26 cellular contexts compared by ENCODE assay signal in genomic region chr13:20451397-20451796, GRCh38.
DNase-seq lines count a peak whose midpoint lies in the region; ATAC-seq, FAIRE-seq and TF ChIP-seq lines count a peak whose summit lies in the region.
"Had no signal": no experiment of that assay in that cellular context is flagged by ENCODE, and none has a peak within 500 bp of the region (broad histone marks: within the 10 kb centered on the region; RNA-seq: fewer than 3 reads in every experiment).

No MANE protein-coding gene starts in this region.

- no peaks in the 10 kb centered on the region for H3K79me2 ChIP-seq in Loucy (ENCODE audit: insufficient read depth, low read length)
- H3K79me2 ChIP-seq: parathyroid adenoma had no signal

- H3K4me3 ChIP-seq in Loucy (ENCODE audit: low read length, poor library complexity, severe bottlenecking), result no peak overlapping the region
- H3K4me3 ChIP-seq: adrenal gland, body of pancreas, heart right ventricle, K562, MG63, neural progenitor cell, smooth muscle cell, upper lobe of right lung had no signal

- H3K9me2 ChIP-seq in Loucy (replicated peaks; ENCODE audit: low read depth, low read length), result no peaks in the 10 kb centered on the region

- no peaks in the 10 kb centered on the region for H3K27me3 ChIP-seq in Loucy (ENCODE audit: insufficient read depth, low read length, poor library complexity, severe bottlenecking)
- H3K27me3 ChIP-seq: adrenal gland, body of pancreas, heart right ventricle, MG63, neural progenitor cell, upper lobe of right lung had no signal

- ATAC-seq in GM18502 (IDR thresholded peaks at IDR 0.05; ENCODE audit: poor library complexity, unreplicated experiment), result peak; percentile 63
- ATAC-seq in GM19324 (IDR thresholded peaks at IDR 0.05; ENCODE audit: low FRiP score, unreplicated experiment), result peak; percentile 77
- ATAC-seq: activated CD8-positive, alpha-beta T cell treated with anti-CD3 and anti-CD28 coated beads, Interleukin-2, amount 10 ng/mL, durations not matched to agents 7 days and 5 days; body of pancreas; heart right ventricle; K562; stimulated activated naive CD8-positive, alpha-beta T cell treated with anti-CD3 and anti-CD28 coated beads, Interleukin-15, Interleukin-2, amounts not matched to agents 100 U/mL and 50 U/mL, for 24 hours; upper lobe of right lung had no signal

- H3K4me2 ChIP-seq in Loucy (ENCODE audit: low read depth, low read length, poor library complexity, severe bottlenecking), result peak overlapping the region; percentile 7
- H3K4me2 ChIP-seq: neural progenitor cell, smooth muscle cell had no signal

- FAIRE-seq in frontal cortex (lab: Jason Lieb, UNC), result peak; percentile 56
- FAIRE-seq: K562 had no signal

- no peaks in the 10 kb centered on the region for H3K36me3 ChIP-seq in Loucy (ENCODE audit: insufficient read depth, low read length)
- H3K36me3 ChIP-seq: adrenal gland, heart right ventricle, MG63, neural progenitor cell, upper lobe of right lung had no signal

- DNase-seq in frontal cortex (ENCODE audit: low spot score in 2 of 2) (no peak), NCI-H446 treated with DMSO at 0.1 percent for 48 hours (lab: John Stamatoyannopoulos, UW) (no peak), DMS79 (lab: John Stamatoyannopoulos, UW) (no peak)
- DNase-seq in activated CD4-positive, alpha-beta T cell treated with anti-CD3 and anti-CD28 coated beads, Interleukin-2, amount 50 U/mL, for 4 hours, result no peak
- DNase-seq: activated CD4-positive, alpha-beta T cell treated with anti-CD3 and anti-CD28 coated beads for 1 hour; activated CD8-positive, alpha-beta T cell treated with anti-CD3 and anti-CD28 coated beads, Interleukin-2, amount 10 ng/mL, durations not matched to agents 7 days and 5 days; activated naive CD4-positive, alpha-beta T cell treated with anti-CD3 and anti-CD28 coated beads, Interleukin-2, amount 10 ng/mL, durations not matched to agents 7 days and 5 days; adrenal gland; body of pancreas; HCEC 1CT; heart right ventricle; MG63; NCI-H1105 treated with DMSO at 0.1 percent for 48 hours; NCI-H2029 treated with DMSO at 0.1 percent for 48 hours; NCI-H2227 treated with DMSO at 0.1 percent for 48 hours; retina; SHP77; stimulated activated naive CD8-positive, alpha-beta T cell treated with anti-CD3 and anti-CD28 coated beads, Interleukin-15, Interleukin-2, amounts not matched to agents 100 U/mL and 50 U/mL, for 24 hours; upper lobe of right lung had no signal

- H3F3A ChIP-seq in Loucy (ENCODE audit: low read depth), result no peaks in the 10 kb centered on the region

- H2AFZ ChIP-seq in Loucy (ENCODE audit: low read length), result no peak overlapping the region
- H2AFZ ChIP-seq: neural progenitor cell, parathyroid adenoma had no signal

- no peaks in the 10 kb centered on the region for H4K20me1 ChIP-seq in Loucy (ENCODE audit: insufficient read depth, low read length, poor library complexity, severe bottlenecking)

- peaks cover 4% of the 10 kb centered on the region; the same call in 1 of the 2 replicates for H3K9me3 ChIP-seq in Loucy (ENCODE audit: insufficient read depth, low read depth, low read length)
- H3K9me3 ChIP-seq: body of pancreas had no signal

- no peak for TF ChIP-seq CTCF in Loucy (conservative IDR thresholded peaks at IDR 0.05; ENCODE audit: low read length)

- peaks cover 14% of the 10 kb centered on the region for H3K4me1 ChIP-seq in Loucy (ENCODE audit: insufficient read depth, low read length, poor library complexity, severe bottlenecking)
- H3K4me1 ChIP-seq: adrenal gland, body of pancreas, neural progenitor cell, parathyroid adenoma, upper lobe of right lung had no signal

- H3K9ac ChIP-seq in Loucy (ENCODE audit: low read depth, low read length, poor library complexity, severe bottlenecking), result no peak overlapping the region
- H3K9ac ChIP-seq: neural progenitor cell, parathyroid adenoma had no signal
